ENCODE assay signal across 1 cellular context in the genomic region with DNA sequence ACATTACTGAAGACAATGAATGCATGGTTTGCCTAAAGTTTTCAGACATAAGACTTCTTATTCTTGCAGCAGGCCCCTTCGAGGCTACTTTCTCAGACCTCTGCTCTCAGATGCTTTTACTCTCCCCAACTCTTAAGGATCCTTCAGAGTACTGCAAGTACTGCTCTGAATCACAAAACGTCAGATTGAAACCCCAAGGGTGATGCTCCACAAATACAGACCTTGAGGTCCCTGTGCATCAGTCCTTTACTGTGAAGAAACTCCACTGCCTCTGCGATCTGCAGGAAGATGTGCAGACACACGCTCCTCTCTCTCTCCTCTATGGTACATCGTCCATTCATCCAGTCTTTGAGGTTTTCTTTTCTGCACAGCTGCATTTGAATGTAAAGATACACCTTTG.
TF ChIP-seq lines count a peak whose summit lies in the region.

No MANE protein-coding gene starts in this region.

TF ChIP-seq in HepG2, 621 proteins besides CTCF, POLR2A, EP300 and RAD21:
- TF ChIP-seq ZNF230 (CRISPR knock-in tag; IDR thresholded peaks at IDR 0.05) (no peak), MAF1 (CRISPR knock-in tag; IDR thresholded peaks at IDR 0.05; ENCODE audit: borderline replicate concordance) (no peak), CAMTA2 (CRISPR knock-in tag; IDR thresholded peaks at IDR 0.05; ENCODE audit: borderline replicate concordance) (no peak), HHEX (CRISPR knock-in tag; IDR thresholded peaks at IDR 0.05) (no peak), ZC3H4 (CRISPR knock-in tag; IDR thresholded peaks at IDR 0.05; ENCODE audit: borderline replicate concordance) (no peak), SMYD3 (CRISPR knock-in tag; IDR thresholded peaks at IDR 0.05) (no peak), ZNF784 (CRISPR knock-in tag; IDR thresholded peaks at IDR 0.05; ENCODE audit: borderline replicate concordance) (no peak), ZNF7 (CRISPR knock-in tag; IDR thresholded peaks at IDR 0.05) (no peak), PHF8 (CRISPR knock-in tag; IDR thresholded peaks at IDR 0.05) (no peak), CEBPG (CRISPR knock-in tag; IDR thresholded peaks at IDR 0.05) (no peak), IKZF1 (IDR thresholded peaks at IDR 0.05) (no peak), ZNF687 (CRISPR knock-in tag; IDR thresholded peaks at IDR 0.05) (no peak), ZNF264 (CRISPR knock-in tag; IDR thresholded peaks at IDR 0.05) (no peak), CREBL2 (CRISPR knock-in tag; IDR thresholded peaks at IDR 0.05; ENCODE audit: borderline replicate concordance) (no peak), CCDC6 (CRISPR knock-in tag; IDR thresholded peaks at IDR 0.05) (no peak), ZNF136 (CRISPR knock-in tag; IDR thresholded peaks at IDR 0.05; ENCODE audit: low read depth) (no peak)
TF ChIP-seq in HepG2: peak in this region for 0.
